Comparison of ENCODE assay signal across 8 cellular contexts in genomic region chr14:103910262-103910935, GRCh38. TPM values are rescaled to one million over a fixed set of nuclear protein-coding genes. Genes with fewer than 3 reads are reported as not detected.
DNase-seq lines count a peak whose midpoint lies in the region; ATAC-seq and TF ChIP-seq lines count a peak whose summit lies in the region.

No MANE protein-coding gene starts in this region.

- peaks cover 37% of the 10 kb centered on the region for H3K36me3 ChIP-seq in CD4-positive, CD25-positive, alpha-beta regulatory T cell (ENCODE audit: control insufficient read depth, insufficient read depth, low read length)
- peaks cover 19 to 43% of the 10 kb centered on the region in 2 donors for H3K36me3 ChIP-seq in duodenal mucosa (ENCODE audit: control insufficient read depth in 1 of 2, insufficient read depth in 2 of 2, low read length in 2 of 2)

- peak overlapping the region; percentile 11 to 82 (median 42) for H3K4me3 Mint-ChIP-seq in CD4-positive, CD25-positive, alpha-beta regulatory T cell
- peak overlapping the region; percentile 27; the same call in 1 of the 2 replicates for H3K4me3 Mint-ChIP-seq in HFFc6
- H3K4me3 Mint-ChIP-seq in activated CD4-positive, alpha-beta memory T cell treated with anti-CD3 and anti-CD28 coated beads for 36 hours = peak overlapping the region; percentile 27

- no peak for TF ChIP-seq POLR2A in lower leg skin (IDR thresholded peaks at IDR 0.05)

- peak; percentile 69 to 70 for ATAC-seq in CD4-positive, CD25-positive, alpha-beta regulatory T cell (ENCODE audit: low read depth in 2 of 2)
- no peak for ATAC-seq in HG03045 (IDR thresholded peaks at IDR 0.05; ENCODE audit: unreplicated experiment)

- TF ChIP-seq CTCF in HFFc6 (IDR thresholded peaks at IDR 0.05) (peak; percentile 80), lower leg skin (IDR thresholded peaks at IDR 0.05) (peak in 1 of 3 donors; percentile 53)

- peak overlapping the region; percentile 4 to 90 (median 88) for H3K27ac Mint-ChIP-seq in CD4-positive, CD25-positive, alpha-beta regulatory T cell
- H3K27ac Mint-ChIP-seq in HFFc6 = peak overlapping the region; percentile 48; the same call in 1 of the 2 replicates
- peak overlapping the region; percentile 61 for H3K27ac Mint-ChIP-seq in activated CD4-positive, alpha-beta memory T cell treated with anti-CD3 and anti-CD28 coated beads for 36 hours

- peaks cover 25% of the 10 kb centered on the region for H3K36me3 Mint-ChIP-seq in CD4-positive, CD25-positive, alpha-beta regulatory T cell
- H3K36me3 Mint-ChIP-seq in HFFc6 (ENCODE audit: low read depth) = peaks cover 4% of the 10 kb centered on the region; the same call in 1 of the 2 replicates
- peaks cover 15% of the 10 kb centered on the region for H3K36me3 Mint-ChIP-seq in activated CD4-positive, alpha-beta memory T cell treated with anti-CD3 and anti-CD28 coated beads for 36 hours

- H3K27me3 Mint-ChIP-seq in CD4-positive, CD25-positive, alpha-beta regulatory T cell = no peaks in the 10 kb centered on the region
- no peaks in the 10 kb centered on the region; the same call in 1 of the 2 replicates for H3K27me3 Mint-ChIP-seq in HFFc6 (ENCODE audit: insufficient read depth)
- no peaks in the 10 kb centered on the region for H3K27me3 Mint-ChIP-seq in activated CD4-positive, alpha-beta memory T cell treated with anti-CD3 and anti-CD28 coated beads for 36 hours

- peak overlapping the region; percentile 51 for H3K4me3 ChIP-seq in CD4-positive, CD25-positive, alpha-beta regulatory T cell (ENCODE audit: low read depth, low read length)
- H3K4me3 ChIP-seq in duodenal mucosa (ENCODE audit: low read depth in 1 of 2, low read length in 2 of 2) (peak overlapping the region; percentile 44 to 59), lower leg skin (ENCODE audit: low read depth, poor library complexity, severe bottlenecking) (no peak overlapping the region)

- peak; percentile 59 to 75 (median 69) for DNase-seq in CD4-positive, CD25-positive, alpha-beta regulatory T cell
- DNase-seq in HFFc6 (peak; percentile 66), NCI-H510A (lab: John Stamatoyannopoulos, UW) (peak; percentile 83), lower leg skin (ENCODE audit: low spot score in 2 of 2) (peak; percentile 64 to 93)
- peak; percentile 81 for DNase-seq in activated CD4-positive, alpha-beta memory T cell treated with anti-CD3 and anti-CD28 coated beads for 36 hours
- DNase-seq in stimulated activated CD4-positive, alpha-beta T cell treated with anti-CD3 and anti-CD28 coated beads, TNF-alpha, amount 100 ng/mL, for 24 hours (ENCODE audit: low read depth in 3 of 3) = peak; percentile 52 to 68 (median 53)

- CTCF ChIA-PET in activated CD4-positive, alpha-beta memory T cell treated with anti-CD3 and anti-CD28 coated beads for 36 hours (lab: Charles Lee) = interaction anchor here (0.9 to 7.9 kb wide), 15 partner anchors 10 to 192 kb away, joined by 3 to 100 read pairs (median 5); a partner anchor contains a TSS

- peak overlapping the region in 1 of 2 donors; percentile 64 for H3K9ac ChIP-seq in duodenal mucosa (ENCODE audit: low read depth in 1 of 2, low read length in 2 of 2)

- POLR2A ChIA-PET in activated CD4-positive, alpha-beta memory T cell treated with anti-CD3 and anti-CD28 coated beads for 36 hours (lab: Charles Lee) = no interaction called here

- H3K27ac ChIP-seq in CD4-positive, CD25-positive, alpha-beta regulatory T cell (ENCODE audit: insufficient read depth, low read length, poor library complexity, severe bottlenecking) = no peak overlapping the region
- no peak overlapping the region for H3K27ac ChIP-seq in duodenal mucosa (ENCODE audit: low read depth, low read length)

- peaks cover 13% of the 10 kb centered on the region for H3K4me1 ChIP-seq in CD4-positive, CD25-positive, alpha-beta regulatory T cell (ENCODE audit: control insufficient read depth, insufficient read depth, low read length, poor library complexity, severe bottlenecking)
- peaks cover 6 to 9% of the 10 kb centered on the region in 2 donors for H3K4me1 ChIP-seq in duodenal mucosa (ENCODE audit: control insufficient read depth in 1 of 2, insufficient read depth in 2 of 2, low read length in 2 of 2)

- intact Hi-C loops in activated CD4-positive, alpha-beta memory T cell treated with anti-CD3 and anti-CD28 coated beads for 36 hours (cut with micrococcal nuclease) = loop anchor here (1.0 kb wide), 1 partner anchor 102 kb away; no protein-coding TSS in a partner anchor
- intact Hi-C loops in lower leg skin (cut with DNase I; ENCODE audit: low total_unique reads) = loop anchor here (10.0 kb wide), 1 partner anchor 96 kb away; no protein-coding TSS in a partner anchor

- H3K9me3 ChIP-seq in CD4-positive, CD25-positive, alpha-beta regulatory T cell (ENCODE audit: control insufficient read depth in 2 of 2, low read length in 2 of 2) = no peaks in the 10 kb centered on the region
- H3K9me3 ChIP-seq in duodenal mucosa (ENCODE audit: control insufficient read depth in 1 of 2, low read length in 2 of 2) = no peaks in the 10 kb centered on the region

- WGBS in lower leg skin, 2 donors = 23 to 26% methylated on average over 20 of the region's 20 CpGs

- peaks cover 5 to 30% (median 12%) of the 10 kb centered on the region in 4 donors for H3K4me1 Mint-ChIP-seq in CD4-positive, CD25-positive, alpha-beta regulatory T cell
- H3K4me1 Mint-ChIP-seq in HFFc6 (ENCODE audit: low read depth) = peaks cover 7% of the 10 kb centered on the region
- H3K4me1 Mint-ChIP-seq in activated CD4-positive, alpha-beta memory T cell treated with anti-CD3 and anti-CD28 coated beads for 36 hours (ENCODE audit: low read depth) = peaks cover 4% of the 10 kb centered on the region

- no peaks in the 10 kb centered on the region for H3K9me3 Mint-ChIP-seq in CD4-positive, CD25-positive, alpha-beta regulatory T cell
- H3K9me3 Mint-ChIP-seq in HFFc6 = no peaks in the 10 kb centered on the region
- H3K9me3 Mint-ChIP-seq in activated CD4-positive, alpha-beta memory T cell treated with anti-CD3 and anti-CD28 coated beads for 36 hours = no peaks in the 10 kb centered on the region

- no peaks in the 10 kb centered on the region for H3K27me3 ChIP-seq in CD4-positive, CD25-positive, alpha-beta regulatory T cell (ENCODE audit: control insufficient read depth, insufficient read depth, low read length)
- H3K27me3 ChIP-seq in duodenal mucosa (ENCODE audit: control insufficient read depth in 1 of 2, insufficient read depth in 2 of 2, low read length in 2 of 2) = no peaks in the 10 kb centered on the region

RNA-seq across cellular contexts. Expression of gene TDRD9, which starts 17.9 kb away (rescaled TPM):
- total RNA-seq in CD4-positive, CD25-positive, alpha-beta regulatory T cell = 0.37 TPM
- polyA plus RNA-seq in CD4-positive, CD25-positive, alpha-beta regulatory T cell = under 1 TPM in 2 of 4 donors, not detected in 2; 0.11 to 0.14 TPM
- not detected for total RNA-seq in HFFc6 (2021; fragmentation: NEBNext Ultra II Directional; extraction: Animal tissue kit (Norgen Biotek cat#: 25700))
- total RNA-seq in activated CD4-positive, alpha-beta memory T cell treated with anti-CD3 and anti-CD28 coated beads for 36 hours = under 1 TPM; 0.19 to 0.85 TPM
- total RNA-seq in lower leg skin = under 1 TPM; 0.15 to 0.49 (median 0.16) TPM

RNA-seq across cellular contexts. Expression of gene RD3L, which starts 31.9 kb away (rescaled TPM):
- total RNA-seq in CD4-positive, CD25-positive, alpha-beta regulatory T cell = not detected
- not detected for polyA plus RNA-seq in CD4-positive, CD25-positive, alpha-beta regulatory T cell
- not detected for total RNA-seq in HFFc6 (2021; fragmentation: NEBNext Ultra II Directional; extraction: Animal tissue kit (Norgen Biotek cat#: 25700))
- total RNA-seq in activated CD4-positive, alpha-beta memory T cell treated with anti-CD3 and anti-CD28 coated beads for 36 hours = not detected
- not detected for total RNA-seq in lower leg skin
